ENCODE assay signal across 22 cellular contexts in genomic region chr5:138566792-138567191, GRCh38. TPM values are rescaled to one million over a fixed set of nuclear protein-coding genes. Genes with fewer than 3 reads are reported as not detected.
DNase-seq lines count a peak whose midpoint lies in the region; ATAC-seq lines count a peak whose summit lies in the region.
"Had no signal": no experiment of that assay in that cellular context is flagged by ENCODE, and none has a peak within 500 bp of the region (broad histone marks: within the 10 kb centered on the region; RNA-seq: fewer than 3 reads in every experiment).

No MANE protein-coding gene starts in this region.

- no peaks in the 10 kb centered on the region for H3K27me3 Mint-ChIP-seq in stimulated activated naive CD8-positive, alpha-beta T cell treated with anti-CD3 and anti-CD28 coated beads, Interleukin-15, Interleukin-2, amounts not matched to agents 100 ng/mL and 50 ng/mL, for 24 hours
- H3K27me3 Mint-ChIP-seq in stimulated activated naive CD8-positive, alpha-beta T cell treated with anti-CD3 and anti-CD28 coated beads, Interleukin-15, amount 100 ng/mL, for 72 hours, result no peaks in the 10 kb centered on the region
- no peaks in the 10 kb centered on the region for H3K27me3 Mint-ChIP-seq in activated naive CD8-positive, alpha-beta T cell treated with anti-CD3 and anti-CD28 coated beads for 36 hours
- no peaks in the 10 kb centered on the region for H3K27me3 Mint-ChIP-seq in memory B cell

- H3K9me3 Mint-ChIP-seq in stimulated activated naive CD8-positive, alpha-beta T cell treated with anti-CD3 and anti-CD28 coated beads, Interleukin-15, Interleukin-2, amounts not matched to agents 100 ng/mL and 50 ng/mL, for 24 hours, result no peaks in the 10 kb centered on the region
- H3K9me3 Mint-ChIP-seq in stimulated activated naive CD8-positive, alpha-beta T cell treated with anti-CD3 and anti-CD28 coated beads, Interleukin-15, amount 100 ng/mL, for 72 hours, result no peaks in the 10 kb centered on the region
- H3K9me3 Mint-ChIP-seq in activated naive CD8-positive, alpha-beta T cell treated with anti-CD3 and anti-CD28 coated beads for 36 hours, result no peaks in the 10 kb centered on the region
- H3K9me3 Mint-ChIP-seq in memory B cell, result no peaks in the 10 kb centered on the region

- ATAC-seq in stimulated activated naive CD8-positive, alpha-beta T cell treated with anti-CD3 and anti-CD28 coated beads, Interleukin-15, amount 100 ng/mL, for 72 hours, result no peak
- ATAC-seq in memory B cell (ENCODE audit: low read depth) (no peak), HG02852 (IDR thresholded peaks at IDR 0.05; ENCODE audit: unreplicated experiment) (no peak), HG02763 (IDR thresholded peaks at IDR 0.05; ENCODE audit: unreplicated experiment) (no peak)
- ATAC-seq: foreskin keratinocyte; lower lobe of right lung; stimulated activated naive CD8-positive, alpha-beta T cell treated with anti-CD3 and anti-CD28 coated beads, Interleukin-15, Interleukin-2, amounts not matched to agents 100 U/mL and 50 U/mL, for 24 hours had no signal

- peak overlapping the region; percentile 76 for H3K27ac Mint-ChIP-seq in stimulated activated naive CD8-positive, alpha-beta T cell treated with anti-CD3 and anti-CD28 coated beads, Interleukin-15, Interleukin-2, amounts not matched to agents 100 ng/mL and 50 ng/mL, for 24 hours
- no peak overlapping the region for H3K27ac Mint-ChIP-seq in stimulated activated naive CD8-positive, alpha-beta T cell treated with anti-CD3 and anti-CD28 coated beads, Interleukin-15, amount 100 ng/mL, for 72 hours
- peak overlapping the region; percentile 54 for H3K27ac Mint-ChIP-seq in activated naive CD8-positive, alpha-beta T cell treated with anti-CD3 and anti-CD28 coated beads for 36 hours
- H3K27ac Mint-ChIP-seq in memory B cell, result peak overlapping the region; percentile 54

- peaks cover 73% of the 10 kb centered on the region for H3K4me1 Mint-ChIP-seq in stimulated activated naive CD8-positive, alpha-beta T cell treated with anti-CD3 and anti-CD28 coated beads, Interleukin-15, Interleukin-2, amounts not matched to agents 100 ng/mL and 50 ng/mL, for 24 hours (ENCODE audit: low read depth)
- H3K4me1 Mint-ChIP-seq in stimulated activated naive CD8-positive, alpha-beta T cell treated with anti-CD3 and anti-CD28 coated beads, Interleukin-15, amount 100 ng/mL, for 72 hours, result peaks cover 82% of the 10 kb centered on the region
- H3K4me1 Mint-ChIP-seq in activated naive CD8-positive, alpha-beta T cell treated with anti-CD3 and anti-CD28 coated beads for 36 hours, result peaks cover 62% of the 10 kb centered on the region
- H3K4me1 Mint-ChIP-seq in memory B cell, result peaks cover 17% of the 10 kb centered on the region

- peaks cover 81% of the 10 kb centered on the region for H3K36me3 Mint-ChIP-seq in stimulated activated naive CD8-positive, alpha-beta T cell treated with anti-CD3 and anti-CD28 coated beads, Interleukin-15, Interleukin-2, amounts not matched to agents 100 ng/mL and 50 ng/mL, for 24 hours (ENCODE audit: low read depth)
- peaks cover 61% of the 10 kb centered on the region for H3K36me3 Mint-ChIP-seq in activated naive CD8-positive, alpha-beta T cell treated with anti-CD3 and anti-CD28 coated beads for 36 hours
- H3K36me3 Mint-ChIP-seq in memory B cell, result peaks cover 29% of the 10 kb centered on the region

- H3K4me3 Mint-ChIP-seq in stimulated activated naive CD8-positive, alpha-beta T cell treated with anti-CD3 and anti-CD28 coated beads, Interleukin-15, Interleukin-2, amounts not matched to agents 100 ng/mL and 50 ng/mL, for 24 hours, result no peak overlapping the region
- no peak overlapping the region for H3K4me3 Mint-ChIP-seq in stimulated activated naive CD8-positive, alpha-beta T cell treated with anti-CD3 and anti-CD28 coated beads, Interleukin-15, amount 100 ng/mL, for 72 hours
- H3K4me3 Mint-ChIP-seq in activated naive CD8-positive, alpha-beta T cell treated with anti-CD3 and anti-CD28 coated beads for 36 hours, result no peak overlapping the region
- H3K4me3 Mint-ChIP-seq in memory B cell, result no peak overlapping the region

- no peak for DNase-seq in stimulated activated naive CD8-positive, alpha-beta T cell treated with anti-CD3 and anti-CD28 coated beads, Interleukin-15, amount 100 ng/mL, for 72 hours
- no peak for DNase-seq in activated naive CD8-positive, alpha-beta T cell treated with anti-CD3 and anti-CD28 coated beads for 36 hours
- DNase-seq in memory B cell (ENCODE audit: low spot score in 2 of 2), result no peak
- DNase-seq in cerebellum (ENCODE audit: low spot score), result no peak
- no peak for DNase-seq in NCI-H748 (lab: John Stamatoyannopoulos, UW; ENCODE audit: unreplicated experiment)
- DNase-seq: activated T-cell treated with anti-CD3 and anti-CD28 coated beads for 4 hours; DMS79 treated with DMSO at 0.1 percent for 48 hours; foreskin keratinocyte; GM23248; hippocampal formation; IMR-90; islet precursor cell; lower lobe of right lung; MM.1S; NCI-H69; posterior cingulate gyrus; stimulated activated CD4-positive, alpha-beta T cell treated with anti-CD3 and anti-CD28 coated beads, Interleukin-2, amount 100 ng/mL, for 24 hours; stimulated activated naive CD8-positive, alpha-beta T cell treated with anti-CD3 and anti-CD28 coated beads, Interleukin-15, Interleukin-2, amounts not matched to agents 100 U/mL and 50 U/mL, for 24 hours; trophoblast cell had no signal

RNA-seq across cellular contexts. Expression of gene HSPA9, which starts 8.4 kb away (rescaled TPM):
- total RNA-seq in activated naive CD8-positive, alpha-beta T cell treated with anti-CD3 and anti-CD28 coated beads for 36 hours, result 100 to 1,000 TPM; 578 to 584 TPM
- total RNA-seq in cerebellum, result 138 TPM

RNA-seq across cellular contexts. Expression of gene ETF1, which starts 23.8 kb away (rescaled TPM):
- 100 to 1,000 TPM; 256 TPM for total RNA-seq in activated naive CD8-positive, alpha-beta T cell treated with anti-CD3 and anti-CD28 coated beads for 36 hours
- total RNA-seq in cerebellum, result 37.7 TPM

Comparison
In these comparisons a context has a peak if more than half of its experiments do, and no peak if none do; other contexts are left out.
1. H3K27ac Mint-ChIP-seq: peak in stimulated activated naive CD8-positive, alpha-beta T cell treated with anti-CD3 and anti-CD28 coated beads, Interleukin-15, Interleukin-2, amounts not matched to agents 100 ng/mL and 50 ng/mL, for 24 hours (single experiment), activated naive CD8-positive, alpha-beta T cell treated with anti-CD3 and anti-CD28 coated beads for 36 hours (single experiment) and memory B cell (single experiment); none in stimulated activated naive CD8-positive, alpha-beta T cell treated with anti-CD3 and anti-CD28 coated beads, Interleukin-15, amount 100 ng/mL, for 72 hours (0 of 2).